23 cellular contexts compared by ENCODE assay signal in genomic region chr2:133120310-133120709, GRCh38.
"Had no signal": no experiment of that assay in that cellular context is flagged by ENCODE, and none has a peak within 500 bp of the region (broad histone marks: within the 10 kb centered on the region; RNA-seq: fewer than 3 reads in every experiment).

No MANE protein-coding gene starts in this region.

- H3K27me3 ChIP-seq: colonic mucosa, dorsolateral prefrontal cortex, esophagus muscularis mucosa, esophagus squamous epithelium, foreskin keratinocyte, gastrocnemius medialis, gastroesophageal sphincter, heart right ventricle had no signal

- H3K4me1 ChIP-seq: colonic mucosa, esophagus muscularis mucosa, esophagus squamous epithelium, foreskin keratinocyte, gastrocnemius medialis, gastroesophageal sphincter had no signal

- ATAC-seq: effector memory CD8-positive, alpha-beta T cell; esophagus mucosa; foreskin keratinocyte; gastrocnemius medialis; gastroesophageal sphincter; heart right ventricle had no signal

- DNase-seq: colonic mucosa; cortex of kidney; dermis blood vessel endothelial cell; dorsolateral prefrontal cortex; effector CD4-positive, alpha-beta T cell; effector CD8-positive, alpha-beta T cell; effector memory CD4-positive, alpha-beta T cell; effector memory CD8-positive, alpha-beta T cell; endodermal cell; erythroblast; esophagus squamous epithelium; foreskin fibroblast; foreskin keratinocyte; foreskin melanocyte; gastrocnemius medialis; glutamatergic neuron; head of caudate nucleus; heart right ventricle had no signal

- H3K9me3 ChIP-seq: colonic mucosa, esophagus muscularis mucosa, esophagus squamous epithelium, gastrocnemius medialis, gastroesophageal sphincter, heart right ventricle had no signal

- H3K36me3 ChIP-seq: colonic mucosa, esophagus muscularis mucosa, esophagus squamous epithelium, gastrocnemius medialis, gastroesophageal sphincter, heart right ventricle had no signal

- H3K4me3 ChIP-seq: colonic mucosa, coronary artery, dorsolateral prefrontal cortex, esophagus muscularis mucosa, esophagus squamous epithelium, gastrocnemius medialis, gastroesophageal sphincter, heart right ventricle had no signal

- H3K27ac ChIP-seq: colonic mucosa, coronary artery, dorsolateral prefrontal cortex, epithelial cell of prostate, esophagus muscularis mucosa, esophagus squamous epithelium, foreskin keratinocyte, gastrocnemius medialis, gastroesophageal sphincter, heart right ventricle had no signal
